In genomic region chr11:72604256-72604655, GRCh38 we compare ENCODE assay signal across 17 cellular contexts.
A peak's percentile ranks its signal among the peaks of the same experiment; 100 is the strongest.
DNase-seq lines count a peak whose midpoint lies in the region; ATAC-seq and TF ChIP-seq lines count a peak whose summit lies in the region.
"Had no signal": no experiment of that assay in that cellular context is flagged by ENCODE, and none has a peak within 500 bp of the region (broad histone marks: within the 10 kb centered on the region; RNA-seq: fewer than 3 reads in every experiment).

No MANE protein-coding gene starts in this region.

- H3K27ac Mint-ChIP-seq in chondrocyte (ENCODE audit: unreplicated experiment) (peak overlapping the region; percentile 46), neural progenitor cell (peak overlapping the region; percentile 50)
- H3K27ac Mint-ChIP-seq: B cell; CD4-positive, alpha-beta T cell; GM23338 had no signal

- ATAC-seq in HG03342 (IDR thresholded peaks at IDR 0.05; ENCODE audit: unreplicated experiment) (no peak), GM19455 (IDR thresholded peaks at IDR 0.05; ENCODE audit: unreplicated experiment) (no peak), HG03025 (IDR thresholded peaks at IDR 0.05; ENCODE audit: low FRiP score, unreplicated experiment) (no peak)
- ATAC-seq: GM23338 had no signal

- H3K9me3 Mint-ChIP-seq in chondrocyte (ENCODE audit: low read depth), result no peaks in the 10 kb centered on the region
- no peaks in the 10 kb centered on the region for H3K9me3 Mint-ChIP-seq in neural progenitor cell
- H3K9me3 Mint-ChIP-seq: CD4-positive, alpha-beta T cell; GM23338 had no signal

- H3K36me3 Mint-ChIP-seq in chondrocyte (ENCODE audit: low read depth) (no peaks in the 10 kb centered on the region), neural progenitor cell (peaks cover 3% of the 10 kb centered on the region)

- no peaks in the 10 kb centered on the region for H3K9me3 ChIP-seq in neural progenitor cell (ENCODE audit: low read depth)

- peaks cover 5% of the 10 kb centered on the region for H3K4me1 ChIP-seq in neural progenitor cell

- no peak overlapping the region for H3K4me2 ChIP-seq in neural progenitor cell
- H3K4me2 ChIP-seq: GM23338 had no signal

- peaks cover 4% of the 10 kb centered on the region for H3K27me3 ChIP-seq in neural progenitor cell

- H3K27me3 Mint-ChIP-seq in chondrocyte (ENCODE audit: low read depth), result peaks cover 50% of the 10 kb centered on the region
- peaks cover 18% of the 10 kb centered on the region for H3K27me3 Mint-ChIP-seq in neural progenitor cell (ENCODE audit: insufficient read depth, low read depth)

- H3K27ac ChIP-seq in neural progenitor cell, result no peak overlapping the region

- no peaks in the 10 kb centered on the region for H3K4me1 Mint-ChIP-seq in chondrocyte (ENCODE audit: low read depth)
- peaks cover 20% of the 10 kb centered on the region for H3K4me1 Mint-ChIP-seq in neural progenitor cell

- H3K4me3 ChIP-seq in neural progenitor cell, result no peak overlapping the region
- H3K4me3 ChIP-seq: GM23338 had no signal

- no peaks in the 10 kb centered on the region for H3K36me3 ChIP-seq in neural progenitor cell

- H3K4me3 Mint-ChIP-seq in chondrocyte (ENCODE audit: unreplicated experiment) (no peak overlapping the region), neural progenitor cell (no peak overlapping the region)
- H3K4me3 Mint-ChIP-seq: B cell; CD4-positive, alpha-beta T cell; GM23338 had no signal

- in situ Hi-C loops in GM13976 (cut with MboI; ENCODE audit: low sequenced_read_pairs, unreplicated experiment), result no loop called here

- no peak overlapping the region for H3K9ac ChIP-seq in neural progenitor cell

- no peaks in the 10 kb centered on the region for H4K20me1 ChIP-seq in neural progenitor cell (ENCODE audit: low read depth)

- no peak for TF ChIP-seq CTCF in chondrocyte (IDR thresholded peaks at IDR 0.05)
- TF ChIP-seq CTCF in neural progenitor cell (IDR thresholded peaks at IDR 0.05), result no peak
- TF ChIP-seq CTCF in GM13976 (IDR thresholded peaks at IDR 0.05; ENCODE audit: borderline replicate concordance, control extremely low read depth, extremely low read depth, insufficient read depth, missing control alignments), result no peak

- no peak overlapping the region for H2AFZ ChIP-seq in neural progenitor cell (replicated peaks)
- H2AFZ ChIP-seq: GM23338 had no signal

- DNase-seq in NCI-H82 treated with DMSO at 0.1 percent for 48 hours (lab: John Stamatoyannopoulos, UW; ENCODE audit: unreplicated experiment) (peak; percentile 8), chondrocyte (ENCODE audit: low spot score) (no peak), neural progenitor cell (ENCODE audit: low spot score) (no peak), GM13976 (ENCODE audit: low spot score) (no peak)
- DNase-seq: C1 segment of cervical spinal cord; Calu3; CD4-positive, alpha-beta T cell; DMS153; DMS79 treated with DMSO at 0.1 percent for 48 hours; EL; H7; IMR-90 had no signal

- no peaks in the 10 kb centered on the region for H3K79me2 ChIP-seq in neural progenitor cell (ENCODE audit: low read depth)

- H3F3A ChIP-seq in neural progenitor cell (ENCODE audit: low read depth), result no peaks in the 10 kb centered on the region
